Comparison of ENCODE assay signal across 39 cellular contexts in the genomic region with DNA sequence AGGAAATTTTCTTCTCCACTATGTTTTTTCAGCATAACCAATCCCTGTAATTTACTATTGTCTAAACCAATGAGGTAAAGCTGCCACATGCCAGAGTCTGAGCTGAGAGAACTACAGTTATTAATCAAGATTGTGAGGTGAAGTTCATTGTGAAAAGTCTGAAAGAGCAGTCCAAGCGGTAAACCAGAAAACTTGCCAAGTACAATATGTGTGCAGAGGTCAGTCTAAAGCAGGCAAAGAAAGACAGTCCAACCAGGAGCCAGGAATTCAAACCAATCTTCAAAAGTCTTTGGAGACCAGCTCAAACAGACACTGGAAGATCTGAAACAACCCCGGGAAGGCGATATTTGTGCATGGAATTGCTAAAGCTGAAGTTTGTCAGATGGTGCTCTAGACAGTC.
"Had no signal": no experiment of that assay in that cellular context is flagged by ENCODE, and none has a peak within 500 bp of the region (broad histone marks: within the 10 kb centered on the region; RNA-seq: fewer than 3 reads in every experiment).

No MANE protein-coding gene starts in this region.

- H3K36me3 ChIP-seq: adrenal gland, ascending aorta, brain microvascular endothelial cell, breast epithelium, cardiac muscle cell had no signal

- H3K9me3 Mint-ChIP-seq: activated naive CD4-positive, alpha-beta T cell treated with anti-CD3 and anti-CD28 coated beads, Interleukin-2, amount 10 ng/mL, durations not matched to agents 7 days and 5 days; activated naive CD8-positive, alpha-beta T cell treated with anti-CD3 and anti-CD28 coated beads for 36 hours; activated naive CD8-positive, alpha-beta T cell treated with anti-CD3 and anti-CD28 coated beads, Interleukin-2, amount 10 ng/mL, durations not matched to agents 7 days and 5 days; activated T-cell treated with anti-CD3 and anti-CD28 coated beads, Interleukin-2, amount 50 U/mL, for 24 hours; activated T-cell treated with anti-CD3 and anti-CD28 coated beads, Interleukin-2, amount 50 U/mL, for 4 hours; activated T-helper 1 cell treated with anti-CD3 and anti-CD28 coated beads, Interleukin-12 subunit alpha, Interleukin-12 subunit beta, Interleukin-2, Interleukin-4 antibody, amounts not matched to agents 30 ng/mL and 10 ng/mL and 1 ng/mL, durations not matched to agents 14 hours and 24 hours and 36 hours; activated T-helper 17 cell treated with anti-CD3 and anti-CD28 coated beads, Interleukin-2, amount 50 U/mL, for 72 hours had no signal

- H3K27ac ChIP-seq: adrenal gland, ascending aorta, body of pancreas, brain microvascular endothelial cell, breast epithelium, cardiac muscle cell had no signal

- H3K27ac Mint-ChIP-seq: activated naive CD4-positive, alpha-beta T cell treated with anti-CD3 and anti-CD28 coated beads for 36 hours; activated naive CD4-positive, alpha-beta T cell treated with anti-CD3 and anti-CD28 coated beads, Interleukin-2, amount 10 ng/mL, durations not matched to agents 7 days and 5 days; activated naive CD4-positive, alpha-beta T cell treated with anti-CD3 and anti-CD28 coated beads, Interleukin-2, amount 50 U/mL, for 24 hours; activated naive CD4-positive, alpha-beta T cell treated with anti-CD3 and anti-CD28 coated beads, Interleukin-2, amount 50 U/mL, for 72 hours; activated naive CD8-positive, alpha-beta T cell; activated naive CD8-positive, alpha-beta T cell treated with anti-CD3 and anti-CD28 coated beads for 36 hours; activated naive CD8-positive, alpha-beta T cell treated with anti-CD3 and anti-CD28 coated beads, Interleukin-2, amount 10 ng/mL, durations not matched to agents 7 days and 5 days; activated naive CD8-positive, alpha-beta T cell treated with anti-CD3 and anti-CD28 coated beads, Interleukin-2, amount 50 U/mL, for 24 hours; activated T-cell treated with anti-CD3 and anti-CD28 coated beads, Interleukin-2, amount 50 U/mL, for 24 hours; activated T-cell treated with anti-CD3 and anti-CD28 coated beads, Interleukin-2, amount 50 U/mL, for 72 hours; activated T-helper 1 cell treated with anti-CD3 and anti-CD28 coated beads, Interleukin-12 subunit alpha, Interleukin-12 subunit beta, Interleukin-2, Interleukin-4 antibody, amounts not matched to agents 30 ng/mL and 10 ng/mL and 1 ng/mL, durations not matched to agents 14 hours and 24 hours and 36 hours; activated T-helper 17 cell treated with anti-CD3 and anti-CD28 coated beads, Interleukin-2, amount 50 U/mL, for 72 hours; activated T-helper 2 cell treated with anti-CD3 and anti-CD28 coated beads, Interferon-gamma antibody, Interleukin-2, Interleukin-4, amounts not matched to agents 10 μg/mL and 5 μg/mL and 100 μg/mL, durations not matched to agents 14 hours and 24 hours and 36 hours; brain had no signal

- FAIRE-seq: bronchial epithelial cell had no signal

- DNase-seq: activated effector memory CD4-positive, alpha-beta T cell treated with anti-CD3 and anti-CD28 coated beads, Interleukin-2, amount 50 U/mL, for 16 hours; activated effector memory CD4-positive, alpha-beta T cell treated with Interleukin-2 at 50 U/mL for 16 hours; activated gamma-delta T cell; activated gamma-delta T cell treated with Interleukin-2 at 50 U/mL for 16 hours; activated naive CD4-positive, alpha-beta T cell; activated naive CD4-positive, alpha-beta T cell treated with anti-CD3 and anti-CD28 coated beads for 36 hours; activated naive CD4-positive, alpha-beta T cell treated with anti-CD3 and anti-CD28 coated beads, Interleukin-2, amount 10 ng/mL, durations not matched to agents 7 days and 5 days; activated naive CD4-positive, alpha-beta T cell treated with anti-CD3 and anti-CD28 coated beads, Interleukin-2, amount 50 U/mL, for 16 hours; activated naive CD4-positive, alpha-beta T cell treated with Interleukin-2 at 50 U/mL for 16 hours; activated naive CD8-positive, alpha-beta T cell treated with anti-CD3 and anti-CD28 coated beads for 36 hours; activated naive CD8-positive, alpha-beta T cell treated with anti-CD3 and anti-CD28 coated beads, Interleukin-2, amount 10 ng/mL, durations not matched to agents 7 days and 5 days; activated naive CD8-positive, alpha-beta T cell treated with anti-CD3 and anti-CD28 coated beads, Interleukin-2, amount 50 U/mL, for 24 hours; activated T-cell treated with anti-CD3 and anti-CD28 coated beads, Interleukin-2, amount 50 U/mL, for 1 hour; activated T-cell treated with anti-CD3 and anti-CD28 coated beads, Interleukin-2, amount 50 U/mL, for 24 hours; activated T-cell treated with anti-CD3 and anti-CD28 coated beads, Interleukin-2, amount 50 U/mL, for 4 hours; activated T-cell treated with anti-CD3 and anti-CD28 coated beads, Interleukin-2, amount 50 U/mL, for 48 hours; activated T-cell treated with anti-CD3 and anti-CD28 coated beads, Interleukin-2, amount 50 U/mL, for 72 hours; adrenal gland; amniotic stem cell; amygdala; anterior cingulate cortex; aorta; body of pancreas; brain microvascular endothelial cell; caudate nucleus; central memory CD4-positive, alpha-beta T cell; cerebellar nuclear complex had no signal

- H3K4me1 ChIP-seq: adrenal gland, ascending aorta, body of pancreas, breast epithelium had no signal

- H3K27me3 ChIP-seq: adrenal gland, ascending aorta, body of pancreas, brain microvascular endothelial cell, breast epithelium, cardiac muscle cell had no signal

- H3K9me3 ChIP-seq: adrenal gland, ascending aorta, body of pancreas, breast epithelium had no signal

- H3K4me3 Mint-ChIP-seq: activated naive CD4-positive, alpha-beta T cell treated with anti-CD3 and anti-CD28 coated beads for 36 hours; activated naive CD4-positive, alpha-beta T cell treated with anti-CD3 and anti-CD28 coated beads, Interleukin-2, amount 10 ng/mL, durations not matched to agents 7 days and 5 days; activated naive CD4-positive, alpha-beta T cell treated with anti-CD3 and anti-CD28 coated beads, Interleukin-2, amount 50 U/mL, for 24 hours; activated naive CD8-positive, alpha-beta T cell; activated naive CD8-positive, alpha-beta T cell treated with anti-CD3 and anti-CD28 coated beads for 36 hours; activated naive CD8-positive, alpha-beta T cell treated with anti-CD3 and anti-CD28 coated beads, Interleukin-2, amount 10 ng/mL, durations not matched to agents 7 days and 5 days; activated naive CD8-positive, alpha-beta T cell treated with anti-CD3 and anti-CD28 coated beads, Interleukin-2, amount 50 U/mL, for 24 hours; activated T-cell treated with anti-CD3 and anti-CD28 coated beads, Interleukin-2, amount 50 U/mL, for 24 hours; activated T-cell treated with anti-CD3 and anti-CD28 coated beads, Interleukin-2, amount 50 U/mL, for 4 hours; activated T-cell treated with anti-CD3 and anti-CD28 coated beads, Interleukin-2, amount 50 U/mL, for 72 hours; activated T-helper 1 cell treated with anti-CD3 and anti-CD28 coated beads, Interleukin-12 subunit alpha, Interleukin-12 subunit beta, Interleukin-2, Interleukin-4 antibody, amounts not matched to agents 30 ng/mL and 10 ng/mL and 1 ng/mL, durations not matched to agents 14 hours and 24 hours and 36 hours; activated T-helper 17 cell treated with anti-CD3 and anti-CD28 coated beads, Interleukin-2, amount 50 U/mL, for 72 hours; brain; central memory CD8-positive, alpha-beta T cell had no signal

- H3K4me1 Mint-ChIP-seq: activated naive CD4-positive, alpha-beta T cell treated with anti-CD3 and anti-CD28 coated beads, Interleukin-2, amount 10 ng/mL, durations not matched to agents 7 days and 5 days; activated naive CD4-positive, alpha-beta T cell treated with anti-CD3 and anti-CD28 coated beads, Interleukin-2, amount 50 U/mL, for 24 hours; activated naive CD8-positive, alpha-beta T cell treated with anti-CD3 and anti-CD28 coated beads for 36 hours; activated naive CD8-positive, alpha-beta T cell treated with anti-CD3 and anti-CD28 coated beads, Interleukin-2, amount 10 ng/mL, durations not matched to agents 7 days and 5 days; activated naive CD8-positive, alpha-beta T cell treated with anti-CD3 and anti-CD28 coated beads, Interleukin-2, amount 50 U/mL, for 24 hours; activated T-helper 17 cell treated with anti-CD3 and anti-CD28 coated beads, Interleukin-2, amount 50 U/mL, for 72 hours; brain; central memory CD8-positive, alpha-beta T cell had no signal

- H3K36me3 Mint-ChIP-seq: activated naive CD4-positive, alpha-beta T cell treated with anti-CD3 and anti-CD28 coated beads, Interleukin-2, amount 10 ng/mL, durations not matched to agents 7 days and 5 days; activated naive CD4-positive, alpha-beta T cell treated with anti-CD3 and anti-CD28 coated beads, Interleukin-2, amount 50 U/mL, for 24 hours; activated naive CD8-positive, alpha-beta T cell; activated naive CD8-positive, alpha-beta T cell treated with anti-CD3 and anti-CD28 coated beads for 36 hours; activated naive CD8-positive, alpha-beta T cell treated with anti-CD3 and anti-CD28 coated beads, Interleukin-2, amount 10 ng/mL, durations not matched to agents 7 days and 5 days; brain had no signal

- H3K4me3 ChIP-seq: adrenal gland, ascending aorta, body of pancreas, breast epithelium, cardiac muscle cell had no signal

- ATAC-seq: activated naive CD4-positive, alpha-beta T cell treated with anti-CD3 and anti-CD28 coated beads, Interleukin-2, amount 50 U/mL, for 72 hours; activated naive CD8-positive, alpha-beta T cell treated with anti-CD3 and anti-CD28 coated beads, Interleukin-2, amount 50 U/mL, for 24 hours; activated T-cell treated with anti-CD3 and anti-CD28 coated beads, Interleukin-2, amount 50 U/mL, for 4 hours; activated T-cell treated with anti-CD3 and anti-CD28 coated beads, Interleukin-2, amount 50 U/mL, for 72 hours; activated T-helper 17 cell treated with anti-CD3 and anti-CD28 coated beads, Interleukin-2, amount 50 U/mL, for 72 hours; body of pancreas had no signal

- H3K27me3 Mint-ChIP-seq: activated naive CD4-positive, alpha-beta T cell treated with anti-CD3 and anti-CD28 coated beads, Interleukin-2, amount 10 ng/mL, durations not matched to agents 7 days and 5 days; activated naive CD4-positive, alpha-beta T cell treated with anti-CD3 and anti-CD28 coated beads, Interleukin-2, amount 50 U/mL, for 24 hours; activated naive CD8-positive, alpha-beta T cell; activated naive CD8-positive, alpha-beta T cell treated with anti-CD3 and anti-CD28 coated beads for 36 hours; activated naive CD8-positive, alpha-beta T cell treated with anti-CD3 and anti-CD28 coated beads, Interleukin-2, amount 10 ng/mL, durations not matched to agents 7 days and 5 days; activated naive CD8-positive, alpha-beta T cell treated with anti-CD3 and anti-CD28 coated beads, Interleukin-2, amount 50 U/mL, for 24 hours; activated T-helper 17 cell treated with anti-CD3 and anti-CD28 coated beads, Interleukin-2, amount 50 U/mL, for 72 hours; brain; central memory CD8-positive, alpha-beta T cell had no signal
